In the genomic region with DNA sequence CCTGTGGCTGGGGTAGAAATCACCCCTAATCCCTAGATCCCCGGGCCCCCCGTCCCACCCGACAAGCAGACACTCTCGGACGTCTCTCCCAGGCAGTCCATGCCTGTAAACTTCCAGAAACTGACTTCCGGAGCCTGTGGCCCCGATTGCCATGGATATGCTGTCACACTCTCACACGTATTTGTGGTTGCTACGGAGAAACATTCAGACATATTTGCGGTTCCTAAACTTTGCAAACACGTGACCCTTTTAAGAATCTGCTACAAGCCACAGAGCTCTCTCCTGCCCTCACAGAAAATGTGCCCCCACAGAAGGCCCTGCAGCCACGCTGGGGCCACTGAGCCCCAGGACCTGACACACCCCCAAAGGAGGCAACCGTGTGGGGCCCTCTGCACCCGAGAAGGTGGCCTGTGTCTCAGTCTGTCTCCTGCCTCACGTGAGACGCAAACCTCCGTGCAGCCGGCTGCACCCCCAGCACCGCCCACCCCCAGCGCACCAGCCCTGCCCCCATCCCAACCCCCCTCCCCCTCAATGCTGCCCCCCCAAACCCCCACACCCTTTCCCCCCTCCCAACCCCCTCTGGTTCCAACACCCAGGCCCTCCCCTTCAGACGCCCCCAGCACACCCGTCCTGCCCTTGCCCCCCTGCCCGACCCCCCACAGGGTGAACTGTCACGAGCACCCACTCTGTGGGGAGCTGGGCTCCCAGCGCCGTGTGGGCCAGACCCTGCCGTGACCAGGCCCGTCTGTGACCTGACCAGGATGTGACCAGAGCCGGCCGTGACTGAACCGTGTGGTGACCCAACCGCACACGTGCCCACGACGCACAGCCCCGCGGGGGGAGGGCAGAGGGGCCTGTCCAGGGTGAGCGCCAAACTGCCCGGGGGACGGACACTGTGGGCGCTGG, we compare ENCODE assay signal across 13 cellular contexts.
A peak's percentile ranks its signal among the peaks of the same experiment; 100 is the strongest.
DNase-seq lines count a peak whose midpoint lies in the region; ATAC-seq and TF ChIP-seq lines count a peak whose summit lies in the region.
"Had no signal": no experiment of that assay in that cellular context is flagged by ENCODE, and none has a peak within 500 bp of the region (broad histone marks: within the 10 kb centered on the region; RNA-seq: fewer than 3 reads in every experiment).

No MANE protein-coding gene starts in this region.

- H3K9me3 ChIP-seq in right cardiac atrium (ENCODE audit: control insufficient read depth, low read length): no peaks in the 10 kb centered on the region
- no peaks in the 10 kb centered on the region for H3K9me3 ChIP-seq in right atrium auricular region
- no peaks in the 10 kb centered on the region for H3K9me3 ChIP-seq in hepatocyte (ENCODE audit: low read depth)
- H3K9me3 ChIP-seq: A549, thyroid gland had no signal

- H4K20me1 ChIP-seq in hepatocyte (ENCODE audit: insufficient read depth, poor library complexity, severe bottlenecking): no peaks in the 10 kb centered on the region

- TF ChIP-seq CTCF in right atrium auricular region (IDR thresholded peaks at IDR 0.05) (no peak), hepatocyte (IDR thresholded peaks at IDR 0.05; ENCODE audit: poor library complexity) (no peak)

- peak in 2 of 3 donors; percentile 37 to 52 for DNase-seq in right cardiac atrium
- no peak for DNase-seq in right atrium auricular region (ENCODE audit: low spot score)
- DNase-seq in amniotic epithelial cell (ENCODE audit: low read depth): peak; percentile 90
- no peak for DNase-seq in hepatocyte (ENCODE audit: low spot score)
- peak; percentile 36 for DNase-seq in ureter (ENCODE audit: low spot score)
- no peak for DNase-seq in GDM1 (lab: John Stamatoyannopoulos, UW)
- DNase-seq in NCI-H510A (lab: John Stamatoyannopoulos, UW): no peak
- DNase-seq: anterior cingulate cortex, NCI-H510A treated with DMSO at 0.1 percent for 48 hours, thyroid gland had no signal

- peak in 1 of 2 donors; percentile 39 for ATAC-seq in right cardiac atrium
- no peak for ATAC-seq in GM19397 (IDR thresholded peaks at IDR 0.05; ENCODE audit: unreplicated experiment)
- ATAC-seq: A549, Right ventricle myocardium inferior had no signal

- H3K4me2 ChIP-seq in hepatocyte: peak overlapping the region; percentile 46
- H3K4me2 ChIP-seq: A549 had no signal

- H3K79me2 ChIP-seq in hepatocyte: no peaks in the 10 kb centered on the region

- H3K4me3 ChIP-seq in right cardiac atrium (ENCODE audit: low read length) (no peak overlapping the region), right atrium auricular region (no peak overlapping the region), hepatocyte (no peak overlapping the region)
- H3K4me3 ChIP-seq: A549, thyroid gland had no signal

- H3K36me3 ChIP-seq in right atrium auricular region (no peaks in the 10 kb centered on the region), hepatocyte (replicated peaks; ENCODE audit: insufficient read depth, low read depth) (no peaks in the 10 kb centered on the region)
- H3K36me3 ChIP-seq: thyroid gland had no signal

- H3K27ac ChIP-seq in right cardiac atrium (ENCODE audit: low read length): no peak overlapping the region
- H3K27ac ChIP-seq in right atrium auricular region: no peak overlapping the region
- H3K27ac ChIP-seq in hepatocyte: peak overlapping the region; percentile 34
- H3K27ac ChIP-seq: A549, thyroid gland had no signal

- intact Hi-C loops in right cardiac atrium (cut with DNase I): no loop called here

- H3K9me2 ChIP-seq in hepatocyte (replicated peaks; ENCODE audit: insufficient read depth): no peaks in the 10 kb centered on the region

- H2AFZ ChIP-seq in hepatocyte: no peak overlapping the region

- 90% methylated on average over 41 of the region's 41 CpGs for WGBS in right cardiac atrium
- 86% methylated on average over 27 of the region's 41 CpGs for WGBS in hepatocyte (ENCODE audit: low lambda C conversion rate, missing lambda C conversion rate)

- no peaks in the 10 kb centered on the region for H3K27me3 ChIP-seq in right cardiac atrium (ENCODE audit: control insufficient read depth, insufficient read depth)
- no peaks in the 10 kb centered on the region for H3K27me3 ChIP-seq in right atrium auricular region
- no peaks in the 10 kb centered on the region for H3K27me3 ChIP-seq in hepatocyte
- H3K27me3 ChIP-seq: thyroid gland had no signal

- H3K4me1 ChIP-seq in right cardiac atrium (ENCODE audit: control insufficient read depth, insufficient read depth, low read length) (no peaks in the 10 kb centered on the region), right atrium auricular region (no peaks in the 10 kb centered on the region), hepatocyte (ENCODE audit: insufficient read depth) (peaks cover 6% of the 10 kb centered on the region)
- H3K4me1 ChIP-seq: A549 had no signal

Comparison
In these comparisons a context has a peak if more than half of its experiments do, and no peak if none do; other contexts are left out.
1. DNase-seq: peak in right cardiac atrium (2 of 3), amniotic epithelial cell (single experiment) and ureter (single experiment); none in right atrium auricular region (single experiment), hepatocyte (single experiment), GDM1 (single experiment) and NCI-H510A (single experiment).